ENCODE assay signal across 11 cellular contexts in genomic region chr7:12567015-12567414, GRCh38.
DNase-seq lines count a peak whose midpoint lies in the region; ATAC-seq lines count a peak whose summit lies in the region.
"Had no signal": no experiment of that assay in that cellular context is flagged by ENCODE, and none has a peak within 500 bp of the region (broad histone marks: within the 10 kb centered on the region; RNA-seq: fewer than 3 reads in every experiment).

No MANE protein-coding gene starts in this region.

- DNase-seq in DMS79 treated with DMSO at 0.1 percent for 48 hours (lab: John Stamatoyannopoulos, UW) (no peak), NCI-H510A treated with DMSO at 0.1 percent for 48 hours (lab: John Stamatoyannopoulos, UW) (no peak), inferior parietal cortex (ENCODE audit: extremely low spot score) (no peak), nucleus accumbens (lab: John Stamatoyannopoulos, UW) (no peak)
- DNase-seq: activated CD4-positive, alpha-beta T cell treated with anti-CD3 and anti-CD28 coated beads for 4 hours; CD8-positive, alpha-beta memory T cell; NCI-H526 had no signal

- ATAC-seq in GM18858 (IDR thresholded peaks at IDR 0.05; ENCODE audit: unreplicated experiment) = peak; percentile 90
- ATAC-seq in GM21360 (IDR thresholded peaks at IDR 0.05; ENCODE audit: unreplicated experiment) = peak; percentile 91
- ATAC-seq in HG02943 (IDR thresholded peaks at IDR 0.05; ENCODE audit: low read depth, unreplicated experiment) = peak; percentile 83
- ATAC-seq in HG03575 (IDR thresholded peaks at IDR 0.05; ENCODE audit: extremely low read depth, insufficient number of reproducible peaks, low FRiP score, unreplicated experiment) = peak; percentile 94
